In genomic region chr7:92754756-92755581, GRCh38 we compare ENCODE assay signal across 9 cellular contexts.
A peak's percentile ranks its signal among the peaks of the same experiment; 100 is the strongest.
DNase-seq lines count a peak whose midpoint lies in the region; FAIRE-seq lines count a peak whose summit lies in the region.
"Had no signal": no experiment of that assay in that cellular context is flagged by ENCODE, and none has a peak within 500 bp of the region (broad histone marks: within the 10 kb centered on the region; RNA-seq: fewer than 3 reads in every experiment).

No MANE protein-coding gene starts in this region.

- H3K27me3 ChIP-seq in small intestine (ENCODE audit: control insufficient read depth in 2 of 2, insufficient read depth in 2 of 2, low read length in 2 of 2) = no peaks in the 10 kb centered on the region

- 60 to 84% (median 81%) methylated on average over 11 of the region's 11 CpGs for WGBS in small intestine, 3 donors

- peaks cover 0 to 3% of the 10 kb centered on the region in 2 donors for H3K4me1 ChIP-seq in small intestine (ENCODE audit: control insufficient read depth in 2 of 2, insufficient read depth in 1 of 2, low read depth in 1 of 2, low read length in 1 of 2)

- no peak for FAIRE-seq in small intestine (lab: Jason Lieb, UNC)

- H3K9me3 ChIP-seq in small intestine (ENCODE audit: control insufficient read depth, low read depth) = no peaks in the 10 kb centered on the region

- H3K4me3 ChIP-seq in small intestine (ENCODE audit: low read depth in 1 of 2, low read length in 2 of 2) = no peak overlapping the region

- DNase-seq in SIG-M5 treated with dmso at 0.1 percent for 504 hours (lab: John Stamatoyannopoulos, UW; ENCODE audit: unreplicated experiment) (peak; percentile 25), SIG-M5 (lab: John Stamatoyannopoulos, UW) (no peak), NCI-H2107 treated with DMSO at 0.1 percent for 48 hours (lab: John Stamatoyannopoulos, UW; ENCODE audit: unreplicated experiment) (peak; percentile 68), cerebellar cortex (ENCODE audit: low spot score) (peak; percentile 94), putamen (ENCODE audit: low spot score) (peak; percentile 79), hepatic stellate cell (ENCODE audit: low spot score) (no peak), small intestine (no peak), iPS-NIHi11 (ENCODE audit: low spot score) (no peak)
- DNase-seq: CD8-positive, alpha-beta memory T cell had no signal

- H3K27ac ChIP-seq in small intestine (ENCODE audit: low read depth in 1 of 2, low read length in 1 of 2) = no peak overlapping the region

- H3K36me3 ChIP-seq in small intestine (ENCODE audit: control insufficient read depth in 2 of 2, insufficient read depth in 2 of 2, low read length in 2 of 2) = no peaks in the 10 kb centered on the region

Comparison
In these comparisons a context has a peak if more than half of its experiments do, and no peak if none do; other contexts are left out.
1. DNase-seq: peak in SIG-M5 treated with dmso at 0.1 percent for 504 hours (single experiment), NCI-H2107 treated with DMSO at 0.1 percent for 48 hours (single experiment), cerebellar cortex (single experiment) and putamen (single experiment); none in SIG-M5 (single experiment), hepatic stellate cell (single experiment), small intestine (single experiment) and iPS-NIHi11 (single experiment).